In the genomic region with DNA sequence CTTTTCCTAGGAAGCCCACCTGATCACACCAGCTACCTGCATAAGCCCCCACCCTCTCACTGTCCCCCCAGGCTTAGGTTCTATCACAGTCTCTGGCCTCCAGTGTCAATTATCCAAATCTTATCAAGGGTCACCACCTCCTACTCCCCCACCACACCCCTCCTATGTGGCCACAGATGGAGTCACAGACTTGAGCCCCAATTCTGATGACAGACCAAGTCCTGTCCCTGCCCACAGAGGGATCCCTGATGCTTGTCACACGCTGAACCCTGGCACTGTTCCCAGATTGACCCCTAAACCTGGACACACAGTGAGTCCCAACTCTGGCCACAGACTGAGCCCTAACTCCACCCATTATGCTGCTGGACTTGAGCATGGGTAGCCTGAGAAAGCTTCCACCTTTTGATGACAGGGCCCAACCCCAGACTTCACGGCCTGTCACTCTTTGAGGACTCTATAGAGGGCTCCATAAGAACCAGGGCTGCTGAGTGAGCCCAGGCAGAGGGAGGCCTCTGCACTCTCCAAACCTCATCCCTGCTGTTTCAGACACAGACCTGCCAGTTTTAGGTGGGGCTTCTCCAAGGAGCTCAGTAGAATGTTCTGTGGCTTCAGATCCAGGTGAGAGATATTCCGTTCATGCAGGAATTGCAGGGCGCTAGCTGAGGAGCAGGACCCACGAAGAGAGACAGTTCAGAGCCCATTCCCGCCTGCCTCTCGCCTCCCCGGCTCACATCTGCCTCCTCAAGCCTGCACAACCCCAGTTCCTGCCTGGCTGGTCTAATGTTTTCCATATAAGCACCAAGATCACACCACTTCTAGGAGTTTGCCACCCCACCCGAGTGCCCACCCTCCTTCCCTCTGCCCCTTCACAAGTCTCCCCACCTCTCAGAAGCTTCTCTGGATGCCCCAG, we compare ENCODE assay signal across 15 cellular contexts. TPM values are rescaled to one million over a fixed set of nuclear protein-coding genes. Genes with fewer than 3 reads are reported as not detected.
DNase-seq lines count a peak whose midpoint lies in the region; ATAC-seq lines count a peak whose summit lies in the region.
"Had no signal": no experiment of that assay in that cellular context is flagged by ENCODE, and none has a peak within 500 bp of the region (broad histone marks: within the 10 kb centered on the region; RNA-seq: fewer than 3 reads in every experiment).

No MANE protein-coding gene starts in this region.

- peaks cover 28 to 32% of the 10 kb centered on the region in 2 donors for H3K4me1 ChIP-seq in duodenal mucosa (ENCODE audit: control insufficient read depth in 1 of 2, insufficient read depth in 2 of 2, low read length in 2 of 2)

- peak overlapping the region; percentile 77 to 89 for H3K4me3 ChIP-seq in duodenal mucosa (ENCODE audit: low read depth in 1 of 2, low read length in 2 of 2)

- no peaks in the 10 kb centered on the region for H3K27me3 ChIP-seq in duodenal mucosa (ENCODE audit: control insufficient read depth in 1 of 2, insufficient read depth in 2 of 2, low read length in 2 of 2)
- H3K27me3 ChIP-seq: foreskin keratinocyte had no signal

- H3K9me3 ChIP-seq in T-helper 17 cell (ENCODE audit: control insufficient read depth, low read length, poor library complexity, severe bottlenecking) (no peaks in the 10 kb centered on the region), duodenal mucosa (ENCODE audit: control insufficient read depth in 1 of 2, low read length in 2 of 2) (no peaks in the 10 kb centered on the region)

- H3K36me3 ChIP-seq in duodenal mucosa (ENCODE audit: control insufficient read depth in 1 of 2, insufficient read depth in 2 of 2, low read length in 2 of 2): peaks cover 13 to 44% of the 10 kb centered on the region in 2 donors

- ATAC-seq in T-helper 17 cell (no peak), GM18861 (IDR thresholded peaks at IDR 0.05; ENCODE audit: unreplicated experiment) (no peak), GM21447 (IDR thresholded peaks at IDR 0.05; ENCODE audit: unreplicated experiment) (no peak)
- no peak for ATAC-seq in stimulated activated effector memory CD8-positive, alpha-beta T cell treated with anti-CD3 and anti-CD28 coated beads, Interleukin-12 subunit alpha, Interleukin-12 subunit beta, amount 100 ng/mL, for 72 hours
- ATAC-seq: foreskin keratinocyte, Right ventricle myocardium inferior had no signal

- H3K27me3 Mint-ChIP-seq in activated T-cell treated with anti-CD3 and anti-CD28 coated beads, Interleukin-2, amount 50 U/mL, for 24 hours: no peaks in the 10 kb centered on the region
- H3K27me3 Mint-ChIP-seq in T-helper 17 cell: no peaks in the 10 kb centered on the region

- H3K9me3 Mint-ChIP-seq in activated T-cell treated with anti-CD3 and anti-CD28 coated beads, Interleukin-2, amount 50 U/mL, for 24 hours: no peaks in the 10 kb centered on the region
- H3K9me3 Mint-ChIP-seq in stimulated activated effector memory CD8-positive, alpha-beta T cell treated with anti-CD3 and anti-CD28 coated beads, Interleukin-12 subunit alpha, Interleukin-12 subunit beta, amount 100 ng/mL, for 72 hours: no peaks in the 10 kb centered on the region

- H3K4me3 Mint-ChIP-seq in activated T-cell treated with anti-CD3 and anti-CD28 coated beads, Interleukin-2, amount 50 U/mL, for 24 hours: peak overlapping the region; percentile 93
- peak overlapping the region; percentile 90 for H3K4me3 Mint-ChIP-seq in T-helper 17 cell
- peak overlapping the region; percentile 86 for H3K4me3 Mint-ChIP-seq in stimulated activated effector memory CD8-positive, alpha-beta T cell treated with anti-CD3 and anti-CD28 coated beads, Interleukin-12 subunit alpha, Interleukin-12 subunit beta, amount 100 ng/mL, for 72 hours

- peak overlapping the region; percentile 77 to 85 for H3K9ac ChIP-seq in duodenal mucosa (ENCODE audit: low read depth in 1 of 2, low read length in 2 of 2)

- peaks cover 77% of the 10 kb centered on the region for H3K36me3 Mint-ChIP-seq in activated T-cell treated with anti-CD3 and anti-CD28 coated beads, Interleukin-2, amount 50 U/mL, for 24 hours (ENCODE audit: low read depth)
- H3K36me3 Mint-ChIP-seq in T-helper 17 cell (ENCODE audit: low read depth): no peaks in the 10 kb centered on the region
- H3K36me3 Mint-ChIP-seq in stimulated activated effector memory CD8-positive, alpha-beta T cell treated with anti-CD3 and anti-CD28 coated beads, Interleukin-12 subunit alpha, Interleukin-12 subunit beta, amount 100 ng/mL, for 72 hours: peaks cover 57% of the 10 kb centered on the region

- no peak overlapping the region for H3K27ac ChIP-seq in duodenal mucosa (ENCODE audit: low read depth, low read length)
- H3K27ac ChIP-seq: foreskin keratinocyte had no signal

- no peak for DNase-seq in activated T-cell treated with anti-CD3 and anti-CD28 coated beads, Interleukin-2, amount 50 U/mL, for 24 hours
- DNase-seq in activated T-cell treated with anti-CD3 and anti-CD28 coated beads, Interleukin-2, amount 50 U/mL, for 48 hours: no peak
- DNase-seq in T-helper 17 cell (no peak), NCI-H2107 treated with DMSO at 0.1 percent for 48 hours (lab: John Stamatoyannopoulos, UW; ENCODE audit: unreplicated experiment) (no peak)
- DNase-seq in stimulated activated effector memory CD8-positive, alpha-beta T cell treated with anti-CD3 and anti-CD28 coated beads, Interleukin-12 subunit alpha, Interleukin-12 subunit beta, amount 100 ng/mL, for 72 hours (ENCODE audit: low spot score in 2 of 2): no peak
- DNase-seq: dermis blood vessel endothelial cell, foreskin keratinocyte, NCI-H1417, NCI-H524 had no signal

- peaks cover 49% of the 10 kb centered on the region for H3K4me1 Mint-ChIP-seq in activated T-cell treated with anti-CD3 and anti-CD28 coated beads, Interleukin-2, amount 50 U/mL, for 24 hours (ENCODE audit: low read depth)
- peaks cover 37% of the 10 kb centered on the region for H3K4me1 Mint-ChIP-seq in T-helper 17 cell
- peaks cover 44% of the 10 kb centered on the region for H3K4me1 Mint-ChIP-seq in stimulated activated effector memory CD8-positive, alpha-beta T cell treated with anti-CD3 and anti-CD28 coated beads, Interleukin-12 subunit alpha, Interleukin-12 subunit beta, amount 100 ng/mL, for 72 hours

- H3K27ac Mint-ChIP-seq in activated T-cell treated with anti-CD3 and anti-CD28 coated beads, Interleukin-2, amount 50 U/mL, for 24 hours: peak overlapping the region; percentile 92
- H3K27ac Mint-ChIP-seq in T-helper 17 cell: no peak overlapping the region
- peak overlapping the region; percentile 88 for H3K27ac Mint-ChIP-seq in stimulated activated effector memory CD8-positive, alpha-beta T cell treated with anti-CD3 and anti-CD28 coated beads, Interleukin-12 subunit alpha, Interleukin-12 subunit beta, amount 100 ng/mL, for 72 hours

RNA-seq across cellular contexts. Expression of a gene that starts 1.9 kb away (rescaled TPM):
- total RNA-seq in T-helper 17 cell: 10 to 100 TPM; 44.6 to 49.0 TPM

RNA-seq across cellular contexts. Expression of a gene that starts 14.7 kb away (rescaled TPM):
- total RNA-seq in T-helper 17 cell: under 1 TPM in 1 of 2 donors, not detected in 1; 0.20 TPM
- total RNA-seq: dermis blood vessel endothelial cell, foreskin keratinocyte, kidney epithelial cell, ureter had no signal

RNA-seq across cellular contexts. Expression of a gene that starts 28.5 kb away (rescaled TPM):
- under 1 TPM; 0.82 to 0.91 TPM for total RNA-seq in T-helper 17 cell
- total RNA-seq: dermis blood vessel endothelial cell, foreskin keratinocyte, kidney epithelial cell, ureter had no signal

RNA-seq across cellular contexts. Expression of a gene that starts 32.1 kb away (rescaled TPM):
- total RNA-seq in T-helper 17 cell: 10 to 100 TPM; 84.1 to 86.8 TPM

RNA-seq across cellular contexts. Expression of a gene that starts 48.7 kb away (rescaled TPM):
- 10 to 100 TPM; 25.4 to 38.2 TPM for total RNA-seq in T-helper 17 cell
